In the genomic region with DNA sequence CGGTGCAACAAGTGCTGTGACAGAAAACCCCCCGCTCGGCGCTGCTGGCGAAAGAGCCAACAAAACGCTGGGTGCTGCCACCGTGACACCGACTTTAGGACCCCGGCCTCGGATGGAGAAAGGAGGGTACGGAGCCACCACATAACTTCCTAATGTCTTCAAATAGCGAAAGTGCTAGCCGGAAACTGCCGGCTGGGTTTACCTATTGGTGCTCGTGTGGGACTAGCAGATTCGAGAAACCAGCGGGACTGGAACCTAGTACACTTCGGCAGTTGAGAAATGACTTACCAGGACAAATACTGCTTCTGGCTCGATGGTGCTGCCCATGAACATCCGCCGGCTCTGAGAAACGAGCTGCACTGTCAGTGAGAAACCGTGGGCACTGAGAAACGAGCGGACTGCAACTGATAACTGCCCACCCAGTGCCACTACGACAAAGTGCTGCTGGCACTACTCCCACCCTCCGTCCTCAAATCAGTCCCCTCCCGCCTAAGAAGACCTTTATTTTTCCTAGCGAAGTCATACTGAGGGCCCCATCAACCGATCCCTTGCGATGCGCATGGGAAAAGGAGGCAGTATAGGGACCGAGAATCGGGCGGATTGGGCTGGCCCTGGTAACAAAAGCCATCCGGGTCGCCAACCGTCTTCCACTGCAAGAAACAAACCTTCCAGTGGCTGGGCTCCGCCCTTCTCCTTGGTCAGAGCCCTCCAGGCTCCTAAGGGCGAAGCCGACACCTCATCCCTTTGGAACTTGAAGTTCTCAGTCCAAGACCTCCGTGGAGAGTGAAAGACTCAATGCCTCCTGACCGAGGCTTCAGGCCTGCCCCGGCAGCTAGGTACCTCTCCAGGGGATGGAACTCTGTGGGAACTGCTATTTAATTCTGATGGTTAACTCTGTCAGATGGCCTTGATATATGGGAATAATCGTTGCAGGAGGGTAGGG, we compare ENCODE assay signal across 8 cellular contexts. TPM values are rescaled to one million over a fixed set of nuclear protein-coding genes. Genes with fewer than 3 reads are reported as not detected.
DNase-seq lines count a peak whose midpoint lies in the region; ATAC-seq and TF ChIP-seq lines count a peak whose summit lies in the region.

No MANE protein-coding gene starts in this region.

- no peaks in the 10 kb centered on the region for H3K27me3 Mint-ChIP-seq in activated CD4-positive, alpha-beta memory T cell treated with anti-CD3 and anti-CD28 coated beads, Interleukin-2, amount 10 ng/mL, durations not matched to agents 7 days and 5 days

- peaks cover 6% of the 10 kb centered on the region for H3K36me3 ChIP-seq in BJ (ENCODE audit: control insufficient read depth, insufficient read depth, low read length)

- no peaks in the 10 kb centered on the region for H3K27me3 ChIP-seq in BJ (ENCODE audit: control insufficient read depth, insufficient read depth, low read length)

- H3K4me3 ChIP-seq in BJ (ENCODE audit: low read depth, low read length), result peak overlapping the region; percentile 66

- H3K36me3 Mint-ChIP-seq in activated CD4-positive, alpha-beta memory T cell treated with anti-CD3 and anti-CD28 coated beads, Interleukin-2, amount 10 ng/mL, durations not matched to agents 7 days and 5 days (ENCODE audit: low read depth), result peaks cover 35% of the 10 kb centered on the region

- ATAC-seq in GM19328 (IDR thresholded peaks at IDR 0.05; ENCODE audit: unreplicated experiment) (peak; percentile 31), HG03565 (IDR thresholded peaks at IDR 0.05; ENCODE audit: unreplicated experiment) (peak; percentile 28)

- TF ChIP-seq CTCF in BJ (IDR thresholded peaks at IDR 0.05; ENCODE audit: insufficient read depth, low read depth, low read length), result no peak

- CTCF ChIA-PET in BJ (lab: Yijun Ruan, JAX), result interaction anchor here (0.7 to 4.5 kb wide), 7 partner anchors 25 to 322 kb away, joined by 3 to 35 read pairs (median 4); no protein-coding TSS in a partner anchor
- CTCF ChIA-PET in activated CD4-positive, alpha-beta memory T cell treated with anti-CD3 and anti-CD28 coated beads, Interleukin-2, amount 10 ng/mL, durations not matched to agents 7 days and 5 days (lab: Charles Lee), result interaction anchor here (1.0 to 4.2 kb wide), 10 partner anchors 25 to 379 kb away, joined by 3 to 76 read pairs (median 6); partner anchors contain the start of gene ZNF131

- DNase-seq in BJ (ENCODE audit: low read depth) (no peak), NCI-H774 (lab: John Stamatoyannopoulos, UW) (peak; percentile 91), medulla oblongata (ENCODE audit: extremely low spot score) (peak; percentile 97)
- DNase-seq in activated CD4-positive, alpha-beta memory T cell treated with anti-CD3 and anti-CD28 coated beads, Interleukin-2, amount 10 ng/mL, durations not matched to agents 7 days and 5 days, result peak; percentile 90
- peak; percentile 86 for DNase-seq in effector CD4-positive, alpha-beta T cell
- peak; percentile 76 to 80 (median 77) for DNase-seq in stimulated activated CD4-positive, alpha-beta T cell treated with anti-CD3 and anti-CD28 coated beads, TNF-alpha, amount 100 ng/mL, for 48 hours (ENCODE audit: low read depth in 3 of 3)

- H3K4me3 Mint-ChIP-seq in activated CD4-positive, alpha-beta memory T cell treated with anti-CD3 and anti-CD28 coated beads, Interleukin-2, amount 10 ng/mL, durations not matched to agents 7 days and 5 days, result peak overlapping the region; percentile 97

- peak overlapping the region; percentile 100 for H3K27ac Mint-ChIP-seq in activated CD4-positive, alpha-beta memory T cell treated with anti-CD3 and anti-CD28 coated beads, Interleukin-2, amount 10 ng/mL, durations not matched to agents 7 days and 5 days

- POLR2A ChIA-PET in BJ (lab: Charles Lee), result no interaction called here
- POLR2A ChIA-PET in activated CD4-positive, alpha-beta memory T cell treated with anti-CD3 and anti-CD28 coated beads, Interleukin-2, amount 10 ng/mL, durations not matched to agents 7 days and 5 days (lab: Charles Lee), result interaction anchor here (0.7 to 7.2 kb wide), 21 partner anchors 25 to 537 kb away, joined by 3 to 312 read pairs (median 7); partner anchors contain the start of genes ANXA2R, HMGCS1, NNT and TMEM267

- H3K4me1 Mint-ChIP-seq in activated CD4-positive, alpha-beta memory T cell treated with anti-CD3 and anti-CD28 coated beads, Interleukin-2, amount 10 ng/mL, durations not matched to agents 7 days and 5 days, result peaks cover 47% of the 10 kb centered on the region

- H3K9me3 Mint-ChIP-seq in activated CD4-positive, alpha-beta memory T cell treated with anti-CD3 and anti-CD28 coated beads, Interleukin-2, amount 10 ng/mL, durations not matched to agents 7 days and 5 days, result no peaks in the 10 kb centered on the region

RNA-seq across cellular contexts. Expression of gene ANXA2R, which starts 27.0 kb away (rescaled TPM):
- 0.53 and 0.74 TPM in 2 replicates for polyA plus RNA-seq in BJ (2011; rRNA removed)
- 2.4 and 3.0 TPM in 2 replicates for polyA minus RNA-seq in BJ (2011; rRNA and poly(A)+ RNA removed)
- total RNA-seq in activated CD4-positive, alpha-beta memory T cell treated with anti-CD3 and anti-CD28 coated beads, Interleukin-2, amount 10 ng/mL, durations not matched to agents 7 days and 5 days, result 10 to 100 TPM; 25.1 to 28.3 TPM

RNA-seq across cellular contexts. Expression of gene ZNF131, which starts 53.6 kb away (rescaled TPM):
- 23.3 and 33.3 TPM in 2 replicates for polyA plus RNA-seq in BJ (2011; rRNA removed)
- 20.8 and 22.1 TPM in 2 replicates for polyA minus RNA-seq in BJ (2011; rRNA and poly(A)+ RNA removed)
- 10 to 100 TPM; 42.5 to 44.7 TPM for total RNA-seq in activated CD4-positive, alpha-beta memory T cell treated with anti-CD3 and anti-CD28 coated beads, Interleukin-2, amount 10 ng/mL, durations not matched to agents 7 days and 5 days
